Comparison of ENCODE assay signal across 1 cellular context in the genomic region with DNA sequence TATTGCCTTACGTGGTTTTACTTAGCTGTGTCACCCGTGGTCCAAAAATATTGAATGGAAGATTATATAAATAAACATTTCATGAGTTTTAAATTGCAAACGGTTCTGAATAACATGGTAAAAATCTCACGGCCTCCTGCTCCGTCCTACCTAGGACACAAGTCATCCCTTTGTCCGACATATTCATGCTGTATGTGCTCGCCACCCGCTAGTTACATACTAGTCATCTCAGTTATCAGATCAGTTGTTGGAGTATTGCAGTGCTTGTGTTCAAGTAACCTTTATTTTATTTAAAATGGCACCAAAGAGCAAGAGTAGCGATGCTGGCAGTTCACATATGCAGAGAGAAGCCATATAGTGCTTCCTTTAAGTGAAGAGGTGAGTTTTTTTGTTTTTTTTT.
TF ChIP-seq lines count a peak whose summit lies in the region.

No MANE protein-coding gene starts in this region.

TF ChIP-seq in HepG2, 621 proteins besides CTCF, POLR2A, EP300 and RAD21:
- TF ChIP-seq, protein P1, sequence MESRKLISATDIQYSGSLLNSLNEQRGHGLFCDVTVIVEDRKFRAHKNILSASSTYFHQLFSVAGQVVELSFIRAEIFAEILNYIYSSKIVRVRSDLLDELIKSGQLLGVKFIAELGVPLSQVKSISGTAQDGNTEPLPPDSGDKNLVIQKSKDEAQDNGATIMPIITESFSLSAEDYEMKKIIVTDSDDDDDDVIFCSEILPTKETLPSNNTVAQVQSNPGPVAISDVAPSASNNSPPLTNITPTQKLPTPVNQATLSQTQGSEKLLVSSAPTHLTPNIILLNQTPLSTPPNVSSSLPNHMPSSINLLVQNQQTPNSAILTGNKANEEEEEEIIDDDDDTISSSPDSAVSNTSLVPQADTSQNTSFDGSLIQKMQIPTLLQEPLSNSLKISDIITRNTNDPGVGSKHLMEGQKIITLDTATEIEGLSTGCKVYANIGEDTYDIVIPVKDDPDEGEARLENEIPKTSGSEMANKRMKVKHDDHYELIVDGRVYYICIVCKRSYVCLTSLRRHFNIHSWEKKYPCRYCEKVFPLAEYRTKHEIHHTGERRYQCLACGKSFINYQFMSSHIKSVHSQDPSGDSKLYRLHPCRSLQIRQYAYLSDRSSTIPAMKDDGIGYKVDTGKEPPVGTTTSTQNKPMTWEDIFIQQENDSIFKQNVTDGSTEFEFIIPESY (CRISPR knock-in tag; IDR thresholded peaks at IDR 0.05) = peak; percentile 68
